In the genomic region with DNA sequence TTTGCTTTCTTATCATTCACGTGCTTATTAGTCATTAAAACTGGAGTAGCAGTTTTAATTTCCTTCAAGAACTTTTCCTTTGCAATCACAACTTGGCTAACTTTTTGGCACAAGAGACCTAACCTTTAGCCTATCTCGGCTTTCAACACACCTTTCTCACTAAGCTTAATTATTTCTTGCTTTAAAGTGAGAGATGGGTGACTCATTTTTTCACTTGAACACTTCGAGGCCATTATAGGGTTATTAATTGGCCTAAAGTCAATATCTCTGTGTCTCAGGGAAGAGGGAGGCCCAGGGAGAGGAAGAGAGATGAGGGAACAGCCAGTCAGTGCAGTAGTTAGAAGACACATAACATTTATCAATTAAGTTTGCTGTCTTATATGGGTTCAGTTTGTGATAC, we compare ENCODE assay signal across 23 cellular contexts.
"Had no signal": no experiment of that assay in that cellular context is flagged by ENCODE, and none has a peak within 500 bp of the region (broad histone marks: within the 10 kb centered on the region; RNA-seq: fewer than 3 reads in every experiment).

No MANE protein-coding gene starts in this region.

- H3K36me3 Mint-ChIP-seq: activated naive CD4-positive, alpha-beta T cell treated with anti-CD3 and anti-CD28 coated beads, Interleukin-2, amount 50 U/mL, for 24 hours had no signal

- H3K27ac Mint-ChIP-seq: activated CD8-positive, alpha-beta T cell treated with anti-CD3 and anti-CD28 coated beads, Interleukin-2, amount 10 ng/mL, durations not matched to agents 7 days and 5 days; activated naive CD4-positive, alpha-beta T cell treated with anti-CD3 and anti-CD28 coated beads, Interleukin-2, amount 50 U/mL, for 24 hours; T-helper 1 cell treated with Interleukin-12 subunit alpha and Interleukin-12 subunit beta and Interleukin-4 antibody, amounts not matched to agents 30 μg/mL and 1 μg/mL, for 36 hours had no signal

- ATAC-seq: activated CD4-positive, CD25-positive, alpha-beta regulatory T cell treated with anti-CD3 and anti-CD28 coated beads, Interleukin-2, amount 50 U/mL, for 24 hours; activated CD8-positive, alpha-beta T cell treated with anti-CD3 and anti-CD28 coated beads, Interleukin-2, amount 10 ng/mL, durations not matched to agents 7 days and 5 days had no signal

- H3K9me3 ChIP-seq: breast epithelium, MG63 had no signal

- DNase-seq: activated CD4-positive, alpha-beta T cell treated with anti-CD3 and anti-CD28 coated beads for 4 hours; activated CD4-positive, alpha-beta T cell treated with anti-CD3 and anti-CD28 coated beads, Interleukin-2, amount 50 U/mL, for 4 hours; activated CD8-positive, alpha-beta memory T cell treated with anti-CD3 and anti-CD28 coated beads, Interleukin-2, amount 50 U/mL, for 48 hours; activated CD8-positive, alpha-beta T cell treated with anti-CD3 and anti-CD28 coated beads, Interleukin-2, amount 10 ng/mL, durations not matched to agents 7 days and 5 days; activated naive CD4-positive, alpha-beta T cell; activated T-cell treated with anti-CD3 and anti-CD28 coated beads, Interleukin-2, amount 50 U/mL, for 1 hour; aorta; MG63; MV-4-11; NCI-H1092 treated with DMSO at 0.1 percent for 48 hours; NCI-H1417 treated with DMSO at 0.1 percent for 48 hours; NCI-H1694 treated with DMSO at 0.1 percent for 48 hours; NCI-H2029 treated with DMSO at 0.1 percent for 48 hours; NCI-H510A treated with DMSO at 0.1 percent for 48 hours; NCI-H69; NK-92 treated with Interleukin-12 subunit alpha and Interleukin-12 subunit beta, amount 100 ng/mL, for 24 hours; SHP77 treated with DMSO at 0.1 percent for 48 hours had no signal

- H3K4me3 ChIP-seq: breast epithelium, MG63 had no signal

- H3K4me1 Mint-ChIP-seq: activated naive CD4-positive, alpha-beta T cell treated with anti-CD3 and anti-CD28 coated beads, Interleukin-2, amount 50 U/mL, for 24 hours; central memory CD8-positive, alpha-beta T cell had no signal

- H3K9me3 Mint-ChIP-seq: activated naive CD4-positive, alpha-beta T cell treated with anti-CD3 and anti-CD28 coated beads, Interleukin-2, amount 50 U/mL, for 24 hours; central memory CD8-positive, alpha-beta T cell; T-helper 1 cell treated with Interleukin-12 subunit alpha and Interleukin-12 subunit beta and Interleukin-4 antibody, amounts not matched to agents 30 μg/mL and 1 μg/mL, for 36 hours had no signal

- H3K27me3 ChIP-seq: breast epithelium, MG63 had no signal

- H3K36me3 ChIP-seq: breast epithelium, MG63 had no signal

- H3K4me2 ChIP-seq: KMS-11 had no signal

- H3K4me3 Mint-ChIP-seq: activated CD8-positive, alpha-beta T cell treated with anti-CD3 and anti-CD28 coated beads, Interleukin-2, amount 10 ng/mL, durations not matched to agents 7 days and 5 days; activated naive CD4-positive, alpha-beta T cell treated with anti-CD3 and anti-CD28 coated beads, Interleukin-2, amount 50 U/mL, for 24 hours; central memory CD8-positive, alpha-beta T cell; T-helper 1 cell treated with Interleukin-12 subunit alpha and Interleukin-12 subunit beta and Interleukin-4 antibody, amounts not matched to agents 30 μg/mL and 1 μg/mL, for 36 hours had no signal

- H3K9ac ChIP-seq: KMS-11 had no signal

- H3K4me1 ChIP-seq: breast epithelium had no signal

- H3K27ac ChIP-seq: breast epithelium, KMS-11 had no signal
